ENCODE assay signal across 8 cellular contexts in the genomic region with DNA sequence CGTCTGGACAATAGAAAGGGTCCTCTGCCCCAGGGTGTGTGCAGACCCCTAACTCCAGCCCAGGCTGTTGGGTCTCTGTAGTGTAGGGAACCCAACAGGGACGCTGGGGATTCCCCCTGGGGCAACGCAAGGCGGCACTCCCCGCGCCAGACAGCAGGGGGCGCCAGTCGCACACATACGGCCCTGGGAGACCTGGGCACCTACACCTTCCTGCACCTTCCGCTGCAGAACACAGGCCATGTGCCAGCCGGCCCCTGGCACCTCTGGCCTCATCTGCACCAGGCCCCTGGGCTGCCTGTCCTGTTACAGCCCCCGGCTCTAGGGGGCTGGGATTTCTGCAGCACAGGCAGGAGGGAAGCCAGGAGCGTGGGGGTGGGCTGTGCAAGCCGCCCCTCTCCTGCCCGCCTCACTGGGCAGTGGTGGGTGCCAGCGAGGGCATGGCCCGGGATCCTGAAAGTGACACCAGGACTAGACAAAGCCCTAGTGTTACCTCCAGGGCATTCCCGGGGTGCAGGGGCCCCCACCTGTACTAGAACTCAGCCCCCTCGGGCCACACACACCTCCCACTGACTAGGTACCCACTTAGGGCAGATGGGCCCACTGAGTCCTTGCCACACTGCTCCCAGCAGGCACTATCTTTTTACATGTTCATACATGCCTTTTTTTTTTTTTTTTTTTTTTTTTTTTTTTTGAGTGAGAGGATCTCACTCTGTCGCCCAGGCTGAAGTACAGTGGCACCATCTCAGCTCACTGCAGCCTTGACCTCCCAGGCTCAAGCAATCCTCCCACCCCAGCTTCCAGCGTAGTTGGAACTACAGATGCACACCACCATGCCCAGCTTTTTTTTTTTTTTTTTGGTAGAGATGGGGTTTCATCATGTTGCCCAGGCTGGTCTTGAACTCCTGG. TPM values are rescaled to one million over a fixed set of nuclear protein-coding genes. Genes with fewer than 3 reads are reported as not detected.
DNase-seq lines count a peak whose midpoint lies in the region; ATAC-seq and TF ChIP-seq lines count a peak whose summit lies in the region.

No MANE protein-coding gene starts in this region.

- DNase-seq in AG08395 (ENCODE audit: low spot score) (peak; percentile 81), NCI-H69 (lab: John Stamatoyannopoulos, UW) (peak; percentile 82), epithelial cell of esophagus (ENCODE audit: low read depth) (peak; percentile 74)
- peak; percentile 85 for DNase-seq in activated CD8-positive, alpha-beta memory T cell treated with anti-CD3 and anti-CD28 coated beads, Interleukin-2, amount 10 ng/mL, durations not matched to agents 7 days and 5 days
- DNase-seq in naive thymus-derived CD8-positive, alpha-beta T cell = peak; percentile 63 to 89 (median 82)
- peak; percentile 74 for DNase-seq in stimulated activated naive B cell treated with anti-CD40 and anti-IgM and Interleukin-4, amounts not matched to agents 10 μg/mL and 1 μg/mL and 100 μg/mL, for 72 hours

- TF ChIP-seq CTCF in epithelial cell of esophagus (IDR thresholded peaks at IDR 0.05; ENCODE audit: insufficient read depth, low read depth, low read length, missing control alignments) = peak; percentile 86

- CTCF ChIA-PET in activated CD8-positive, alpha-beta memory T cell treated with anti-CD3 and anti-CD28 coated beads, Interleukin-2, amount 10 ng/mL, durations not matched to agents 7 days and 5 days (lab: Charles Lee) = interaction anchor here (0.6 to 3.3 kb wide), 8 partner anchors 14 to 336 kb away, joined by 3 to 13 read pairs (median 4); no protein-coding TSS in a partner anchor

- no peaks in the 10 kb centered on the region for H3K4me1 Mint-ChIP-seq in activated CD8-positive, alpha-beta memory T cell treated with anti-CD3 and anti-CD28 coated beads, Interleukin-2, amount 10 ng/mL, durations not matched to agents 7 days and 5 days
- no peaks in the 10 kb centered on the region for H3K4me1 Mint-ChIP-seq in naive thymus-derived CD8-positive, alpha-beta T cell
- peaks cover 2 to 6% of the 10 kb centered on the region in 2 donors for H3K4me1 Mint-ChIP-seq in stimulated activated naive B cell treated with anti-CD40 and anti-IgM and Interleukin-4, amounts not matched to agents 10 μg/mL and 1 μg/mL and 100 μg/mL, for 72 hours

- POLR2A ChIA-PET in naive thymus-derived CD8-positive, alpha-beta T cell (lab: Charles Lee) = interaction anchor here (0.7 kb wide), 1 partner anchor 896 kb away, joined by 8 read pairs; no protein-coding TSS in a partner anchor

- H3K9me3 Mint-ChIP-seq in activated CD8-positive, alpha-beta memory T cell treated with anti-CD3 and anti-CD28 coated beads, Interleukin-2, amount 10 ng/mL, durations not matched to agents 7 days and 5 days (ENCODE audit: low read depth) = no peaks in the 10 kb centered on the region
- no peaks in the 10 kb centered on the region for H3K9me3 Mint-ChIP-seq in naive thymus-derived CD8-positive, alpha-beta T cell
- H3K9me3 Mint-ChIP-seq in stimulated activated naive B cell treated with anti-CD40 and anti-IgM and Interleukin-4, amounts not matched to agents 10 μg/mL and 1 μg/mL and 100 μg/mL, for 72 hours = no peaks in the 10 kb centered on the region

- H3K4me3 Mint-ChIP-seq in activated CD8-positive, alpha-beta memory T cell treated with anti-CD3 and anti-CD28 coated beads, Interleukin-2, amount 10 ng/mL, durations not matched to agents 7 days and 5 days = no peak overlapping the region
- H3K4me3 Mint-ChIP-seq in naive thymus-derived CD8-positive, alpha-beta T cell = no peak overlapping the region
- no peak overlapping the region for H3K4me3 Mint-ChIP-seq in stimulated activated naive B cell treated with anti-CD40 and anti-IgM and Interleukin-4, amounts not matched to agents 10 μg/mL and 1 μg/mL and 100 μg/mL, for 72 hours

- no peaks in the 10 kb centered on the region for H3K36me3 Mint-ChIP-seq in activated CD8-positive, alpha-beta memory T cell treated with anti-CD3 and anti-CD28 coated beads, Interleukin-2, amount 10 ng/mL, durations not matched to agents 7 days and 5 days
- no peaks in the 10 kb centered on the region for H3K36me3 Mint-ChIP-seq in naive thymus-derived CD8-positive, alpha-beta T cell
- H3K36me3 Mint-ChIP-seq in stimulated activated naive B cell treated with anti-CD40 and anti-IgM and Interleukin-4, amounts not matched to agents 10 μg/mL and 1 μg/mL and 100 μg/mL, for 72 hours = peaks cover 0 to 5% of the 10 kb centered on the region in 2 donors

- H3K27ac Mint-ChIP-seq in activated CD8-positive, alpha-beta memory T cell treated with anti-CD3 and anti-CD28 coated beads, Interleukin-2, amount 10 ng/mL, durations not matched to agents 7 days and 5 days = no peak overlapping the region
- H3K27ac Mint-ChIP-seq in naive thymus-derived CD8-positive, alpha-beta T cell = no peak overlapping the region
- H3K27ac Mint-ChIP-seq in stimulated activated naive B cell treated with anti-CD40 and anti-IgM and Interleukin-4, amounts not matched to agents 10 μg/mL and 1 μg/mL and 100 μg/mL, for 72 hours = no peak overlapping the region

- no peak overlapping the region for H3K4me3 ChIP-seq in epithelial cell of esophagus (ENCODE audit: low read length)

- H3K27me3 Mint-ChIP-seq in activated CD8-positive, alpha-beta memory T cell treated with anti-CD3 and anti-CD28 coated beads, Interleukin-2, amount 10 ng/mL, durations not matched to agents 7 days and 5 days = no peaks in the 10 kb centered on the region
- no peaks in the 10 kb centered on the region for H3K27me3 Mint-ChIP-seq in naive thymus-derived CD8-positive, alpha-beta T cell
- no peaks in the 10 kb centered on the region for H3K27me3 Mint-ChIP-seq in stimulated activated naive B cell treated with anti-CD40 and anti-IgM and Interleukin-4, amounts not matched to agents 10 μg/mL and 1 μg/mL and 100 μg/mL, for 72 hours

- ATAC-seq in GM18858 (IDR thresholded peaks at IDR 0.05; ENCODE audit: unreplicated experiment) (peak; percentile 72), HG03342 (IDR thresholded peaks at IDR 0.05; ENCODE audit: unreplicated experiment) (peak; percentile 62)
- peak; percentile 83 for ATAC-seq in activated CD8-positive, alpha-beta memory T cell treated with anti-CD3 and anti-CD28 coated beads, Interleukin-2, amount 10 ng/mL, durations not matched to agents 7 days and 5 days
- peak; percentile 83 to 88 for ATAC-seq in naive thymus-derived CD8-positive, alpha-beta T cell
- peak; percentile 82 to 87 for ATAC-seq in stimulated activated naive B cell treated with anti-CD40 and anti-IgM and Interleukin-4, amounts not matched to agents 10 μg/mL and 1 μg/mL and 100 μg/mL, for 72 hours (replicated peaks)

RNA-seq across cellular contexts. Expression of a gene that starts 37.5 kb away (rescaled TPM):
- 10 to 100 TPM; 82.9 to 84.3 TPM for total RNA-seq in activated CD8-positive, alpha-beta memory T cell treated with anti-CD3 and anti-CD28 coated beads, Interleukin-2, amount 10 ng/mL, durations not matched to agents 7 days and 5 days
- 10 to 100 TPM; 82.8 to 92.5 TPM for total RNA-seq in naive thymus-derived CD8-positive, alpha-beta T cell
- polyA plus RNA-seq in naive thymus-derived CD8-positive, alpha-beta T cell = 10 to 100 TPM; 13.4 to 19.8 (median 14.0) TPM

RNA-seq across cellular contexts. Expression of a gene that starts 38.0 kb away (rescaled TPM):
- total RNA-seq in activated CD8-positive, alpha-beta memory T cell treated with anti-CD3 and anti-CD28 coated beads, Interleukin-2, amount 10 ng/mL, durations not matched to agents 7 days and 5 days = 10 to 100 TPM; 53.9 to 61.4 TPM
- total RNA-seq in naive thymus-derived CD8-positive, alpha-beta T cell = 10 to 100 TPM; 51.7 to 56.8 TPM
- polyA plus RNA-seq in naive thymus-derived CD8-positive, alpha-beta T cell = 10 to 100 TPM; 32.2 to 35.6 (median 32.4) TPM
